ENCODE assay signal across 15 cellular contexts in the genomic region with DNA sequence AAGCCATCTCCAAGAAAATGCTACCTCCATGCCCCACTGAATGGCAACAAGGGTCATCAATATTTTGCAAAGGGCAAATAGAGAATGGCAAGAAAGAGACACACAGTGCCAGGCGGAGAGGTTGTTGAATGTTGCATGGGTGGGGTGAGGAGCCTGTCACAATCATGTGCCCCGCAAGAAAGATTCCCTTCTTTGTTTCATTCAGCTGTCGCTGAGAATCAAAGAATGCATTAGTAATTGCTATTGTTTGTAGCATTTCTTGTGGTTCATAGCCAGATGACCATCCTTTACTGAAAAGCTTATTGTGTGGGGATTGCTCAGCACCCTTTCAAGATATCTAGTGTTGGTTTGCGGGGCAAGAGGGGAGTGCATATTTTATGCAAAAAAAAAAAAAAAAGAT.
"Had no signal": no experiment of that assay in that cellular context is flagged by ENCODE, and none has a peak within 500 bp of the region (broad histone marks: within the 10 kb centered on the region; RNA-seq: fewer than 3 reads in every experiment).

No MANE protein-coding gene starts in this region.

- H3K4me1 ChIP-seq: esophagus squamous epithelium, foreskin keratinocyte, prostate gland, thyroid gland had no signal

- H3K9me3 ChIP-seq: esophagus squamous epithelium, prostate gland, thyroid gland had no signal

- H3K27ac ChIP-seq: esophagus squamous epithelium, foreskin keratinocyte, prostate gland, SK-N-MC, thyroid gland had no signal

- H3K36me3 ChIP-seq: esophagus squamous epithelium, prostate gland, thyroid gland had no signal

- H3K27ac Mint-ChIP-seq: activated CD4-positive, alpha-beta memory T cell treated with anti-CD3 and anti-CD28 coated beads for 36 hours; activated naive CD4-positive, alpha-beta T cell treated with anti-CD3 and anti-CD28 coated beads, Interleukin-2, amount 50 U/mL, for 72 hours; naive thymus-derived CD4-positive, alpha-beta T cell; stimulated activated naive CD8-positive, alpha-beta T cell treated with anti-CD3 and anti-CD28 coated beads, Interleukin-15, Interleukin-2, amounts not matched to agents 100 ng/mL and 50 ng/mL, for 24 hours; T-cell had no signal

- H3K27me3 ChIP-seq: esophagus squamous epithelium, foreskin keratinocyte, thyroid gland had no signal

- H3K9me3 Mint-ChIP-seq: activated CD4-positive, alpha-beta memory T cell treated with anti-CD3 and anti-CD28 coated beads for 36 hours; activated naive CD4-positive, alpha-beta T cell treated with anti-CD3 and anti-CD28 coated beads, Interleukin-2, amount 50 U/mL, for 72 hours; activated T-cell treated with anti-CD3 and anti-CD28 coated beads, Interleukin-2, amount 50 U/mL, for 4 hours; naive thymus-derived CD4-positive, alpha-beta T cell; stimulated activated naive CD8-positive, alpha-beta T cell treated with anti-CD3 and anti-CD28 coated beads, Interleukin-15, Interleukin-2, amounts not matched to agents 100 ng/mL and 50 ng/mL, for 24 hours; T-cell had no signal

- ATAC-seq: activated naive CD4-positive, alpha-beta T cell treated with anti-CD3 and anti-CD28 coated beads, Interleukin-2, amount 50 U/mL, for 72 hours; activated T-cell treated with anti-CD3 and anti-CD28 coated beads, Interleukin-2, amount 50 U/mL, for 4 hours; foreskin keratinocyte; naive thymus-derived CD4-positive, alpha-beta T cell; T-cell had no signal

- H3K4me3 ChIP-seq: esophagus squamous epithelium, prostate gland, SK-N-MC, thyroid gland had no signal

- H3K4me3 Mint-ChIP-seq: activated CD4-positive, alpha-beta memory T cell treated with anti-CD3 and anti-CD28 coated beads for 36 hours; activated T-cell treated with anti-CD3 and anti-CD28 coated beads, Interleukin-2, amount 50 U/mL, for 4 hours; naive thymus-derived CD4-positive, alpha-beta T cell; stimulated activated naive CD8-positive, alpha-beta T cell treated with anti-CD3 and anti-CD28 coated beads, Interleukin-15, Interleukin-2, amounts not matched to agents 100 ng/mL and 50 ng/mL, for 24 hours; T-cell had no signal

- H3K36me3 Mint-ChIP-seq: activated CD4-positive, alpha-beta memory T cell treated with anti-CD3 and anti-CD28 coated beads for 36 hours; activated naive CD4-positive, alpha-beta T cell treated with anti-CD3 and anti-CD28 coated beads, Interleukin-2, amount 50 U/mL, for 72 hours; naive thymus-derived CD4-positive, alpha-beta T cell; T-cell had no signal

- DNase-seq: activated CD4-positive, alpha-beta memory T cell treated with anti-CD3 and anti-CD28 coated beads for 36 hours; activated effector memory CD4-positive, alpha-beta T cell treated with anti-CD3 and anti-CD28 coated beads, Interleukin-2, amount 50 U/mL, for 16 hours; activated T-cell treated with anti-CD3 and anti-CD28 coated beads, Interleukin-2, amount 50 U/mL, for 4 hours; esophagus squamous epithelium; foreskin keratinocyte; naive thymus-derived CD4-positive, alpha-beta T cell; stimulated activated CD4-positive, alpha-beta T cell treated with anti-CD3 and anti-CD28 coated beads, Interleukin-4, amount 100 ng/mL, for 1 hour; stimulated activated CD8-positive, alpha-beta memory T cell treated with anti-CD3 and anti-CD28 coated beads, Interleukin-4, amount 100 ng/mL, for 48 hours; T-cell; T1000; thyroid gland had no signal
